8 cellular contexts compared by ENCODE assay signal in genomic region chr5:159515909-159516415, GRCh38.
DNase-seq lines count a peak whose midpoint lies in the region; ATAC-seq and TF ChIP-seq lines count a peak whose summit lies in the region.

No MANE protein-coding gene starts in this region.

- POLR2A ChIA-PET in Caco-2 (lab: Charles Lee): no interaction called here
- POLR2A ChIA-PET in SK-N-SH (lab: Yijun Ruan, JAX): interaction anchor here (0.6 kb wide), 1 partner anchor 24 kb away, joined by 3 read pairs; no protein-coding TSS in a partner anchor

- H3K9me3 Mint-ChIP-seq in Caco-2 (ENCODE audit: unreplicated experiment): no peaks in the 10 kb centered on the region
- no peaks in the 10 kb centered on the region for H3K9me3 Mint-ChIP-seq in activated naive CD4-positive, alpha-beta T cell treated with anti-CD3 and anti-CD28 coated beads, Interleukin-2, amount 50 U/mL, for 72 hours

- H3F3A ChIP-seq in SK-N-SH (replicated peaks; ENCODE audit: insufficient read depth): peaks cover 3% of the 10 kb centered on the region

- WGBS in SK-N-SH (ENCODE audit: low lambda C conversion rate): 76% methylated on average over 10 of the region's 10 CpGs
- 30% methylated on average over 10 of the region's 10 CpGs for WGBS in hepatocyte (ENCODE audit: low lambda C conversion rate, missing lambda C conversion rate)

- H2AFZ ChIP-seq in SK-N-SH (ENCODE audit: low read depth) (no peak overlapping the region), hepatocyte (no peak overlapping the region)

- CTCF ChIA-PET in Caco-2 (lab: Charles Lee) (interaction anchor here (0.6 to 0.8 kb wide), 2 partner anchors 41 to 471 kb away, joined by 3 read pairs; no protein-coding TSS in a partner anchor), SK-N-SH (lab: Yijun Ruan, JAX) (no interaction called here)

- TF ChIP-seq RAD21 in SK-N-SH (IDR thresholded peaks at IDR 0.05; ENCODE audit: low read length): peak; percentile 45

- H3K36me3 Mint-ChIP-seq in Caco-2 (ENCODE audit: insufficient read depth, unreplicated experiment): no peaks in the 10 kb centered on the region
- H3K36me3 Mint-ChIP-seq in activated naive CD4-positive, alpha-beta T cell treated with anti-CD3 and anti-CD28 coated beads, Interleukin-2, amount 50 U/mL, for 72 hours: no peaks in the 10 kb centered on the region

- H3K4me2 ChIP-seq in SK-N-SH (no peak overlapping the region), hepatocyte (no peak overlapping the region)

- peak; percentile 59 to 71 for DNase-seq in Caco-2
- DNase-seq in SK-N-SH: peak; percentile 30
- DNase-seq in activated naive CD4-positive, alpha-beta T cell treated with anti-CD3 and anti-CD28 coated beads, Interleukin-2, amount 50 U/mL, for 72 hours (ENCODE audit: low spot score in 2 of 2): peak; percentile 68 to 78
- DNase-seq in hepatocyte (ENCODE audit: low spot score): peak; percentile 69
- peak; percentile 9 to 73 for DNase-seq in stimulated activated CD4-positive, alpha-beta T cell treated with anti-CD3 and anti-CD28 coated beads, Interleukin-15, amount 100 ng/mL, for 1 hour (ENCODE audit: low read depth in 1 of 2, low spot score in 1 of 2)
- no peak for DNase-seq in NCI-H1694 (lab: John Stamatoyannopoulos, UW)

- H3K4me1 ChIP-seq in Caco-2 (peaks cover 1% of the 10 kb centered on the region; the same call in 1 of the 2 replicates), SK-N-SH (ENCODE audit: control insufficient read depth in 1 of 2, insufficient read depth in 2 of 2, low read depth in 1 of 2, low read length in 1 of 2) (no peaks in the 10 kb centered on the region; a peak in 1 of 4 replicates), hepatocyte (ENCODE audit: insufficient read depth) (peaks cover 6% of the 10 kb centered on the region)

- H3K36me3 ChIP-seq in Caco-2 (ENCODE audit: control insufficient read depth, insufficient read depth, low read length) (no peaks in the 10 kb centered on the region), SK-N-SH (replicated peaks in 1 of 2; ENCODE audit: control insufficient read depth in 1 of 2, insufficient read depth in 2 of 2, low read length in 1 of 2) (no peaks in the 10 kb centered on the region), hepatocyte (replicated peaks; ENCODE audit: insufficient read depth, low read depth) (no peaks in the 10 kb centered on the region)

- ATAC-seq in GM19395 (IDR thresholded peaks at IDR 0.05; ENCODE audit: unreplicated experiment) (peak; percentile 96), HG03457 (IDR thresholded peaks at IDR 0.05; ENCODE audit: unreplicated experiment) (peak; percentile 74)
- peak; percentile 86 to 90 for ATAC-seq in activated naive CD4-positive, alpha-beta T cell treated with anti-CD3 and anti-CD28 coated beads, Interleukin-2, amount 50 U/mL, for 72 hours

- H3K4me3 ChIP-seq in Caco-2 (ENCODE audit: low read depth, low read length): no peak overlapping the region
- peak overlapping the region in 1 of 2 experiments; percentile 38; a peak in 1 of 4 replicates for H3K4me3 ChIP-seq in SK-N-SH (ENCODE audit: low read depth in 2 of 2, low read length in 1 of 2)
- no peak overlapping the region for H3K4me3 ChIP-seq in hepatocyte

- intact Hi-C loops in Caco-2 (cut with micrococcal nuclease; ENCODE audit: unreplicated experiment): loop anchor here (1.0 to 2.0 kb wide), 3 partner anchors 71 to 471 kb away; no protein-coding TSS in a partner anchor

- H3K27me3 Mint-ChIP-seq in Caco-2 (ENCODE audit: insufficient read depth, unreplicated experiment): peaks cover 4% of the 10 kb centered on the region

- no TSS peak for BruUV-seq in Caco-2 (replicated peaks; lab: Mats Ljungman, UMichigan)

- H3K79me2 ChIP-seq in SK-N-SH (ENCODE audit: insufficient read depth) (no peaks in the 10 kb centered on the region), hepatocyte (no peaks in the 10 kb centered on the region)

- H3K4me3 Mint-ChIP-seq in Caco-2 (ENCODE audit: unreplicated experiment): no peak overlapping the region

- H3K9me2 ChIP-seq in SK-N-SH: no peaks in the 10 kb centered on the region
- H3K9me2 ChIP-seq in hepatocyte (replicated peaks; ENCODE audit: insufficient read depth): no peaks in the 10 kb centered on the region

- H3K27ac ChIP-seq in SK-N-SH (ENCODE audit: low read depth in 2 of 2, low read length in 1 of 2) (no peak overlapping the region), hepatocyte (no peak overlapping the region)

- TF ChIP-seq CTCF in Caco-2 (IDR thresholded peaks at IDR 0.05; ENCODE audit: insufficient read depth in 1 of 2, low read depth in 1 of 2, low read length in 1 of 2, severe bottlenecking in 1 of 2, unreplicated experiment in 1 of 2) (peak; percentile 73 to 89), SK-N-SH (IDR thresholded peaks at IDR 0.05) (peak; percentile 63), hepatocyte (IDR thresholded peaks at IDR 0.05; ENCODE audit: poor library complexity) (peak; percentile 73)

- no peaks in the 10 kb centered on the region; the same call in 1 of the 2 replicates for H3K27me3 ChIP-seq in Caco-2 (replicated peaks; ENCODE audit: control insufficient read depth, insufficient read depth, low read length)
- no peaks in the 10 kb centered on the region for H3K27me3 ChIP-seq in SK-N-SH (ENCODE audit: insufficient read depth)
- H3K27me3 ChIP-seq in hepatocyte: no peaks in the 10 kb centered on the region

- H3K9me3 ChIP-seq in Caco-2: no peaks in the 10 kb centered on the region
- no peaks in the 10 kb centered on the region for H3K9me3 ChIP-seq in SK-N-SH
- no peaks in the 10 kb centered on the region for H3K9me3 ChIP-seq in hepatocyte (ENCODE audit: low read depth)

- no peaks in the 10 kb centered on the region for H3K4me1 Mint-ChIP-seq in Caco-2 (ENCODE audit: low read depth, unreplicated experiment)

- H4K20me1 ChIP-seq in SK-N-SH (ENCODE audit: insufficient read depth): no peaks in the 10 kb centered on the region
- H4K20me1 ChIP-seq in hepatocyte (ENCODE audit: insufficient read depth, poor library complexity, severe bottlenecking): no peaks in the 10 kb centered on the region

- no peak for TF ChIP-seq EP300 in SK-N-SH (IDR thresholded peaks at IDR 0.05; ENCODE audit: borderline replicate concordance in 1 of 2, low read depth in 1 of 2, low read length in 1 of 2)

- H3K9ac ChIP-seq in SK-N-SH: no peak overlapping the region

- no peak overlapping the region for H3K27ac Mint-ChIP-seq in Caco-2 (ENCODE audit: unreplicated experiment)
- H3K27ac Mint-ChIP-seq in activated naive CD4-positive, alpha-beta T cell treated with anti-CD3 and anti-CD28 coated beads, Interleukin-2, amount 50 U/mL, for 72 hours: no peak overlapping the region

TF ChIP-seq in SK-N-SH, 30 proteins besides CTCF, POLR2A, EP300 and RAD21:
- TF ChIP-seq, protein P1, sequence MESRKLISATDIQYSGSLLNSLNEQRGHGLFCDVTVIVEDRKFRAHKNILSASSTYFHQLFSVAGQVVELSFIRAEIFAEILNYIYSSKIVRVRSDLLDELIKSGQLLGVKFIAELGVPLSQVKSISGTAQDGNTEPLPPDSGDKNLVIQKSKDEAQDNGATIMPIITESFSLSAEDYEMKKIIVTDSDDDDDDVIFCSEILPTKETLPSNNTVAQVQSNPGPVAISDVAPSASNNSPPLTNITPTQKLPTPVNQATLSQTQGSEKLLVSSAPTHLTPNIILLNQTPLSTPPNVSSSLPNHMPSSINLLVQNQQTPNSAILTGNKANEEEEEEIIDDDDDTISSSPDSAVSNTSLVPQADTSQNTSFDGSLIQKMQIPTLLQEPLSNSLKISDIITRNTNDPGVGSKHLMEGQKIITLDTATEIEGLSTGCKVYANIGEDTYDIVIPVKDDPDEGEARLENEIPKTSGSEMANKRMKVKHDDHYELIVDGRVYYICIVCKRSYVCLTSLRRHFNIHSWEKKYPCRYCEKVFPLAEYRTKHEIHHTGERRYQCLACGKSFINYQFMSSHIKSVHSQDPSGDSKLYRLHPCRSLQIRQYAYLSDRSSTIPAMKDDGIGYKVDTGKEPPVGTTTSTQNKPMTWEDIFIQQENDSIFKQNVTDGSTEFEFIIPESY (IDR thresholded peaks at IDR 0.05; ENCODE audit: borderline replicate concordance, low read depth): peak; percentile 72; the same call in 1 of the 2 replicates
- peak; percentile 28 for TF ChIP-seq SMC3 (IDR thresholded peaks at IDR 0.05; ENCODE audit: low read depth, low read length)
- TF ChIP-seq TEAD4 (IDR thresholded peaks at IDR 0.05; ENCODE audit: borderline replicate concordance, insufficient read depth): no peak
- no peak for TF ChIP-seq USF2 (IDR thresholded peaks at IDR 0.05; ENCODE audit: borderline replicate concordance, low read depth, low read length)
